ENCODE assay signal across 1 cellular context in the genomic region with DNA sequence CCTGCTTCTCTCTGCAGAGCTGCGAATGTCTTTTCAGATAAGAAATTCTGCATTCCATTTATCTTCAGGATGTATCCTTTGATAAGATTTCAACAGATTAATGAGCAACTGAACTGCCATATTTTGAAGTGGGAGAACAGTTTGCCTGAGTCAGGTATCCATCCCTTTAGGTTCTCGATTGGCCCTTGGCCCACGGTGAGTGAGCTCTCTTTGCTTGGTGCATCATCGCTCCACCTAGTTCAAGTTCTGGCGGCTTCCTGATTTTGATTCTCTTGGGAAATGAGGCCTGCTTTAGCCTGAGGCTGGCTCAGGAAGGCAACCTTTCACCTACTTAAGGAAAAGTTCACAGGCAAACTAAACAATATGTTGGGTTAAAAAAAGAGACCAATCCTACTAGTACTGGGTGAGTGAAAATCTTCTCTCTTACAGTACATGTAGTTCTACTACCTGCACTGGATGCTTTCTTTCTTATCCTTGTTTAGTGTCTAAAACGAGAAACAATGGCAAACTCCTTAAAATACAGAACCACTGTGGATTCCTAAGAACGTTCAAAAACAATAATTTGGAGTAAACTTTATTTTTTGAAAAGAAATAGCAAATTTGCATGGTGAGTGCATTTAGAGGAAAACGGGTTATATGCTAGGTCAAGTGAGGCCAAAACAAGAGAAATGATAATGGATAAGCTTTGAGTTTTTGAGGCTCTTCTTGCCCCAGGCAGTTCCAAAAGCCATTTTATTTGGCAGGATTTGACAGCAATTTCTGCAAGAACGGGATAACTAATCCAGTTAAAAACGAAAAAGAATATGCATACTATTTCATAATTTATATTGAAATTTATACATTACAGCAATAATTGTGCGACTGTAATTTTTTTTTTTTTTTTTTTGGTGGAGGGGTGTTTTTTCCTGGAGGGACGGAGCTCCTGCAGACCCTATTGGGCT.
TF ChIP-seq lines count a peak whose summit lies in the region.

No MANE protein-coding gene starts in this region.

TF ChIP-seq in SK-N-SH, 30 proteins besides CTCF, POLR2A, EP300 and RAD21 (continued from another document):
- no peak for TF ChIP-seq REST (IDR thresholded peaks at IDR 0.05; ENCODE audit: low read depth, low read length)
- no peak for TF ChIP-seq ZBTB33 (IDR thresholded peaks at IDR 0.05; ENCODE audit: borderline replicate concordance, low read depth)
- no peak for TF ChIP-seq POLR2AphosphoS5 (IDR thresholded peaks at IDR 0.05; ENCODE audit: low read depth, low read length)
- no peak for TF ChIP-seq GATA2 (CRISPR knock-in tag; IDR thresholded peaks at IDR 0.05)
- no peak for TF ChIP-seq IRF3 (IDR thresholded peaks at IDR 0.05; ENCODE audit: low read depth, low read length)
- TF ChIP-seq ELF1 (IDR thresholded peaks at IDR 0.05): no peak
